Comparison of ENCODE assay signal across 27 cellular contexts in genomic region chr1:21605012-21605715, GRCh38.
DNase-seq lines count a peak whose midpoint lies in the region; ATAC-seq, FAIRE-seq and TF ChIP-seq lines count a peak whose summit lies in the region.
"Had no signal": no experiment of that assay in that cellular context is flagged by ENCODE, and none has a peak within 500 bp of the region (broad histone marks: within the 10 kb centered on the region; RNA-seq: fewer than 3 reads in every experiment).

No MANE protein-coding gene starts in this region.

- H4K8ac ChIP-seq in H1 (ENCODE audit: extremely low read depth, insufficient read depth, low read length) = no peak overlapping the region

- no peak overlapping the region for H4K5ac ChIP-seq in H1 (ENCODE audit: insufficient read length, low read depth, low read length)

- peaks cover 6 to 7% of the 10 kb centered on the region in 2 experiments; a peak in 4 of 5 replicates for H3K36me3 ChIP-seq in HepG2 (replicated peaks in 1 of 2; ENCODE audit: control insufficient read depth in 1 of 2, insufficient read depth in 2 of 2, low read length in 2 of 2)
- H3K36me3 ChIP-seq in right lobe of liver = no peaks in the 10 kb centered on the region
- no peaks in the 10 kb centered on the region for H3K36me3 ChIP-seq in H1 (ENCODE audit: control insufficient read depth in 2 of 4, insufficient read depth in 4 of 4, low read length in 3 of 4)
- no peaks in the 10 kb centered on the region for H3K36me3 ChIP-seq in small intestine (ENCODE audit: control insufficient read depth in 2 of 2, insufficient read depth in 2 of 2, low read length in 2 of 2)
- H3K36me3 ChIP-seq in OCI-LY7 (ENCODE audit: insufficient read depth, low read length) = no peaks in the 10 kb centered on the region
- H3K36me3 ChIP-seq: BE2C, HAP-1, MG63 had no signal

- H2BK15ac ChIP-seq in H1 (ENCODE audit: low read length) = 0 out of 2 replicates have a peak overlapping the region, but pooled peaks have one; percentile 31

- H2BK120ac ChIP-seq in H1 (replicated peaks; ENCODE audit: low read depth, low read length) = no peak overlapping the region

- H3K56ac ChIP-seq in H1 (replicated peaks; ENCODE audit: insufficient read length, low read depth, low read length) = no peak overlapping the region

- POLR2A ChIA-PET in HepG2 (lab: Yijun Ruan, JAX) = no interaction called here
- POLR2A ChIA-PET in H1 (lab: Charles Lee; ENCODE audit: partially characterized antibody) = interaction anchor here (1.0 to 1.4 kb wide), 2 partner anchors 13 to 15 kb away, joined by 3 read pairs; no protein-coding TSS in a partner anchor
- POLR2A ChIA-PET in OCI-LY7 (lab: Charles Lee) = no interaction called here

- TF ChIP-seq POLR2A in HepG2 (IDR thresholded peaks at IDR 0.05; ENCODE audit: insufficient read depth in 1 of 2, low read depth in 2 of 2, low read length in 2 of 2) = no peak
- no peak for TF ChIP-seq POLR2A in right lobe of liver (IDR thresholded peaks at IDR 0.05)
- no peak for TF ChIP-seq POLR2A in H1 (IDR thresholded peaks at IDR 0.05; ENCODE audit: control extremely low read depth in 1 of 2, low read depth in 2 of 2, low read length in 2 of 2)

- H4K20me1 ChIP-seq in HepG2 (ENCODE audit: insufficient read depth, low read length) = no peaks in the 10 kb centered on the region
- H4K20me1 ChIP-seq in H1 (replicated peaks in 1 of 2; ENCODE audit: control insufficient read depth in 1 of 2, insufficient read depth in 2 of 2, low read length in 2 of 2) = peaks cover 0 to 4% of the 10 kb centered on the region in 2 experiments
- H4K20me1 ChIP-seq in OCI-LY7 (ENCODE audit: insufficient read depth, low read length) = no peaks in the 10 kb centered on the region

- no peak overlapping the region for H3K4ac ChIP-seq in H1 (replicated peaks; ENCODE audit: insufficient read length, low read depth, low read length)

- H3K9me2 ChIP-seq in OCI-LY7 (ENCODE audit: insufficient read depth, low read length) = no peaks in the 10 kb centered on the region

- CTCF ChIA-PET in HepG2 (lab: Yijun Ruan, JAX; ENCODE audit: low intra/inter-chr PET ratio, low total read pairs) = no interaction called here
- CTCF ChIA-PET in H1 (lab: Charles Lee; ENCODE audit: partially characterized antibody) = interaction anchor here (1.0 to 3.5 kb wide), 3 partner anchors 10 to 114 kb away, joined by 3 to 15 read pairs (median 4); no protein-coding TSS in a partner anchor
- CTCF ChIA-PET in OCI-LY7 (lab: Charles Lee; ENCODE audit: unreplicated experiment) = no interaction called here

- H3K23ac ChIP-seq in H1 (ENCODE audit: insufficient read length) = no peak overlapping the region

- TF ChIP-seq RAD21 in HepG2 (CRISPR knock-in tag; IDR thresholded peaks at IDR 0.05) = no peak
- TF ChIP-seq RAD21 in H1 (IDR thresholded peaks at IDR 0.05 in 1 of 2, conservative IDR thresholded peaks at IDR 0.05 in 1 of 2; ENCODE audit: low read depth in 2 of 2, low read length in 2 of 2) = no peak

- no peak overlapping the region for H4K91ac ChIP-seq in H1 (replicated peaks; ENCODE audit: insufficient read length, low read length)

- no peak overlapping the region for H2AK5ac ChIP-seq in H1 (ENCODE audit: low read depth, low read length)

- H3K4me2 ChIP-seq in HepG2 (ENCODE audit: low read depth, low read length) = no peak overlapping the region
- no peak overlapping the region for H3K4me2 ChIP-seq in H1 (ENCODE audit: insufficient read depth in 1 of 2, low read depth in 2 of 2, low read length in 2 of 2)
- no peak overlapping the region for H3K4me2 ChIP-seq in OCI-LY7 (ENCODE audit: low read length)

- FAIRE-seq in HepG2 (lab: Jason Lieb, UNC) = no peak
- no peak for FAIRE-seq in H1 (lab: Jason Lieb, UNC)
- no peak for FAIRE-seq in small intestine (lab: Jason Lieb, UNC)
- FAIRE-seq: GM12892, GM19239 had no signal

- H3K79me1 ChIP-seq in H1 (ENCODE audit: low read depth, low read length) = peaks cover 2% of the 10 kb centered on the region; the same call in 1 of the 2 replicates

- WGBS in HepG2 (ENCODE audit: low lambda C conversion rate) = 90% methylated on average over 2 of the region's 7 CpGs
- WGBS in right lobe of liver (ENCODE audit: insufficient coverage, low coverage, low lambda C conversion rate, missing lambda C conversion rate) = 70% methylated on average over 2 of the region's 7 CpGs
- 94% methylated on average over 7 of the region's 7 CpGs; no CpG with 5 or more reads in 1 of the 2 experiments for WGBS in H1 (ENCODE audit: extremely low coverage in 1 of 2, insufficient coverage in 1 of 2, insufficient read length in 1 of 2, insufficient replicate concordance in 2 of 2, low coverage in 1 of 2, low lambda C conversion rate in 2 of 2, missing lambda C conversion rate in 1 of 2), 2 experiments
- 89 to 92% (median 91%) methylated on average over 7 of the region's 7 CpGs for WGBS in small intestine, 3 donors

- no peak overlapping the region for H3K18ac ChIP-seq in H1 (ENCODE audit: extremely low read depth, low read length)

- H3K23me2 ChIP-seq in H1 (ENCODE audit: low read depth, low read length) = peaks cover 5% of the 10 kb centered on the region; the same call in 1 of the 2 replicates

- intact Hi-C loops in HepG2 (cut with micrococcal nuclease; ENCODE audit: unreplicated experiment) (no loop called here), right lobe of liver (cut with DNase I) (no loop called here), OCI-LY7 (cut with micrococcal nuclease; ENCODE audit: unreplicated experiment) (no loop called here)

- in situ Hi-C loops in HepG2 (cut with HindIII; ENCODE audit: extremely low pct_ligation_motif_present, low pct_unique_long_range_greater_than_20kb) = no loop called here
- in situ Hi-C loops in SK-MEL-5 (cut with HindIII; ENCODE audit: low pct_unique_long_range_greater_than_20kb, low sequenced_read_pairs) = no loop called here

- H3K9ac ChIP-seq in HepG2 (ENCODE audit: insufficient read depth, low read depth, low read length) = no peak overlapping the region
- H3K9ac ChIP-seq in H1 (replicated peaks in 1 of 4; ENCODE audit: extremely low read depth in 1 of 4, low read depth in 3 of 4, low read length in 3 of 4) = no peak overlapping the region
- H3K9ac ChIP-seq: GM23248 had no signal

- no peak overlapping the region for H3K14ac ChIP-seq in H1 (ENCODE audit: insufficient read length)

- H2BK5ac ChIP-seq in H1 (ENCODE audit: low read depth, low read length) = peak overlapping the region; percentile 46; the same call in 1 of the 2 replicates

- H2BK20ac ChIP-seq in H1 (ENCODE audit: low read length) = no peak overlapping the region

- H3K27me3 ChIP-seq in HepG2 (ENCODE audit: control insufficient read depth in 1 of 2, insufficient read depth in 2 of 2, low read length in 2 of 2) = no peaks in the 10 kb centered on the region
- no peaks in the 10 kb centered on the region for H3K27me3 ChIP-seq in right lobe of liver
- H3K27me3 ChIP-seq in H1 (replicated peaks in 1 of 4; ENCODE audit: control insufficient read depth in 3 of 4, extremely low read depth in 1 of 4, insufficient read depth in 3 of 4, low read length in 3 of 4) = no peaks in the 10 kb centered on the region
- H3K27me3 ChIP-seq in small intestine (ENCODE audit: control insufficient read depth in 2 of 2, insufficient read depth in 2 of 2, low read length in 2 of 2) = no peaks in the 10 kb centered on the region
- H3K27me3 ChIP-seq: BE2C, MG63, SJSA1 had no signal

- TF ChIP-seq CTCF in HepG2 (CRISPR knock-in tag; IDR thresholded peaks at IDR 0.05) (no peak), right lobe of liver (IDR thresholded peaks at IDR 0.05) (no peak), H1 (IDR thresholded peaks at IDR 0.05; ENCODE audit: control extremely low read depth in 1 of 3, insufficient read depth in 1 of 3, low read depth in 1 of 3, low read length in 3 of 3) (no peak), OCI-LY7 (conservative IDR thresholded peaks at IDR 0.05; ENCODE audit: low read length) (no peak)

- no peak overlapping the region for H2BK12ac ChIP-seq in H1 (ENCODE audit: low read depth, low read length)

- no peak for TF ChIP-seq EP300 in HepG2 (IDR thresholded peaks at IDR 0.05; ENCODE audit: low read depth in 2 of 2, low read length in 2 of 2)
- TF ChIP-seq EP300 in HepG2 (CRISPR knock-in tag; IDR thresholded peaks at IDR 0.05; ENCODE audit: borderline replicate concordance) = no peak
- TF ChIP-seq EP300 in H1 (IDR thresholded peaks at IDR 0.05; ENCODE audit: borderline replicate concordance in 1 of 2, low read depth in 2 of 2, low read length in 2 of 2) = no peak

- no peaks in the 10 kb centered on the region for H3K79me2 ChIP-seq in HepG2 (ENCODE audit: insufficient read depth, low read length)
- no peaks in the 10 kb centered on the region for H3K79me2 ChIP-seq in H1 (ENCODE audit: control insufficient read depth in 1 of 2, insufficient read depth in 2 of 2, low read length in 2 of 2)
- H3K79me2 ChIP-seq in OCI-LY7 (ENCODE audit: insufficient read depth, low read depth, low read length) = no peaks in the 10 kb centered on the region

- H2AFZ ChIP-seq in HepG2 (ENCODE audit: low read length) = no peak overlapping the region
- no peak overlapping the region for H2AFZ ChIP-seq in H1 (ENCODE audit: low read length)
- H2AFZ ChIP-seq in OCI-LY7 (ENCODE audit: low read length) = no peak overlapping the region
- H2AFZ ChIP-seq: GM23248 had no signal

- H3K4me1 ChIP-seq in HepG2 (ENCODE audit: insufficient read depth, low read length) = no peaks in the 10 kb centered on the region
- no peaks in the 10 kb centered on the region for H3K4me1 ChIP-seq in right lobe of liver
- H3K4me1 ChIP-seq in H1 (replicated peaks in 1 of 4; ENCODE audit: control insufficient read depth in 3 of 4, insufficient read depth in 4 of 4, low read length in 3 of 4) = peaks cover 2 to 7% (median 3%) of the 10 kb centered on the region in 4 experiments; a peak in 6 of 7 replicates
- no peaks in the 10 kb centered on the region for H3K4me1 ChIP-seq in small intestine (ENCODE audit: control insufficient read depth in 2 of 2, insufficient read depth in 1 of 2, low read depth in 1 of 2, low read length in 1 of 2)
- peaks cover 6% of the 10 kb centered on the region for H3K4me1 ChIP-seq in OCI-LY7 (ENCODE audit: insufficient read depth, low read length, poor library complexity, severe bottlenecking)

- ATAC-seq in HepG2 (peak; percentile 11; the same call in 1 of the 3 replicates), right lobe of liver (no peak), HG03139 (IDR thresholded peaks at IDR 0.05; ENCODE audit: unreplicated experiment) (no peak)

- BruUV-seq in HepG2 (replicated peaks; lab: Mats Ljungman, UMichigan) (no TSS peak), OCI-LY7 (replicated peaks; lab: Mats Ljungman, UMichigan) (no TSS peak)

- H3K27ac ChIP-seq in HepG2 (ENCODE audit: extremely low read length, insufficient read depth, low read length) (no peak overlapping the region), right lobe of liver (no peak overlapping the region), H1 (ENCODE audit: low read depth, low read length) (peak overlapping the region; percentile 28; the same call in 1 of the 2 replicates), small intestine (ENCODE audit: low read depth in 1 of 2, low read length in 1 of 2) (no peak overlapping the region), OCI-LY7 (ENCODE audit: low read depth, low read length, poor library complexity, severe bottlenecking) (no peak overlapping the region)
- H3K27ac ChIP-seq: GM23248, SJSA1 had no signal

- H3K4me3 ChIP-seq in HepG2 (replicated peaks in 1 of 3; ENCODE audit: insufficient read depth in 1 of 3, low read depth in 2 of 3, low read length in 3 of 3) (no peak overlapping the region), right lobe of liver (no peak overlapping the region), H1 (ENCODE audit: extremely low read depth in 1 of 4, insufficient read depth in 2 of 4, low read depth in 3 of 4, low read length in 4 of 4) (no peak overlapping the region), small intestine (ENCODE audit: low read depth in 1 of 2, low read length in 2 of 2) (no peak overlapping the region), OCI-LY7 (ENCODE audit: low read depth, low read length, poor library complexity, severe bottlenecking) (no peak overlapping the region)
- H3K4me3 ChIP-seq: GM23248, HAP-1, MG63, SJSA1 had no signal

- no peaks in the 10 kb centered on the region for H3K9me3 ChIP-seq in HepG2 (ENCODE audit: low read length)
- H3K9me3 ChIP-seq in right lobe of liver = no peaks in the 10 kb centered on the region
- no peaks in the 10 kb centered on the region for H3K9me3 ChIP-seq in H1 (ENCODE audit: insufficient read depth in 2 of 2, low read depth in 1 of 2, low read length in 1 of 2)
- H3K9me3 ChIP-seq in small intestine (ENCODE audit: control insufficient read depth, low read depth) = no peaks in the 10 kb centered on the region
- H3K9me3 ChIP-seq in OCI-LY7 (ENCODE audit: low read length) = no peaks in the 10 kb centered on the region
- H3K9me3 ChIP-seq: BE2C, HAP-1, MG63, SJSA1 had no signal

- DNase-seq in HepG2 (ENCODE audit: low spot score) (no peak), right lobe of liver (no peak), SK-MEL-5 (ENCODE audit: low read depth, low spot score) (peak; percentile 33), H1 (ENCODE audit: low read depth in 1 of 2, low spot score in 2 of 2) (no peak), small intestine (no peak), OCI-LY7 (ENCODE audit: low spot score) (no peak)
- DNase-seq: 8988T; BE2C; CD8-positive, alpha-beta memory T cell; DMS 273 treated with DMSO at 0.1 percent for 48 hours; DND-41; GM23248; KG1; MG63; NCI-H1105 treated with DMSO at 0.1 percent for 48 hours; NCI-H146; NCI-H2029; NCI-H446 treated with DMSO at 0.1 percent for 48 hours; NCI-H526; NCI-H82; Right ventricle myocardium superior; T-cell had no signal
